9 cellular contexts compared by ENCODE assay signal in the genomic region with DNA sequence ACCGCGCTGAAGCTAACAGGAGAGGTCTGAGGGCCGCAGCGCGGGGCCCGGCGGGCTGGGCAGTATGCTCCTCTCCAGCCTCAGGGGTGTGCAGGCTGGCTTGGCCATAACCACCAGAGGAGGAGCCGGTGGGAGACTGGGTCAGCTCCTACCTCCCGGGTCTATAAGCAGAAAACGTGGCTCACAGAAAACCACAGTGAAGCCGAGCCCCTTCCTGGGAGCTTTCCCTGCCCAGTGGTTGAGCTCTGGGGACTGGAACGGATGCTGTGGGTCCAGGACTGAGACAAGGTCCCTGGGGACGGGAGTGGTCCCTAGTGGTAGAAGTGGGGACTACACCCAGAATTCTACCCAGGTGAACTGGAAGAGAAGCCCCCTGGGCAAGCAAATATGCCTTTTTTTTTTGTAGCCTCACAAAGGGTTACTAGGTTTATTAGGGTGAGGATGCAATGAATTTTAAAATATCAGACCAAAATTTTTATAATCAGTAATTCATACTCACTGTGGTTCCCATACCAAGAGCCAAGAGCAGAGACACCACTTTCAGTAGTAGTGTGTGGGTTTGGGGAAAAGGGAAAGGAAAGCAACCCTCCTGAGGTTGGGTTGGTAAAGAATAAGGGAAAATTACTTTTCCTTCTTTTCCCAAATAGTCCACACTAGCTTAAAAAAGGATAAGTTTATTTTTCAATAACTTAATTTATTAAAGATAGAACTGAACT.
DNase-seq lines count a peak whose midpoint lies in the region; ATAC-seq, FAIRE-seq and TF ChIP-seq lines count a peak whose summit lies in the region.
"Had no signal": no experiment of that assay in that cellular context is flagged by ENCODE, and none has a peak within 500 bp of the region (broad histone marks: within the 10 kb centered on the region; RNA-seq: fewer than 3 reads in every experiment).

No MANE protein-coding gene starts in this region.

- POLR2A ChIA-PET in A549 (lab: Yijun Ruan, JAX) = no interaction called here

- H3K4me2 ChIP-seq in A549 = peak overlapping the region; percentile 35; the same call in 1 of the 3 replicates

- no peak for TF ChIP-seq EP300 in A549 (IDR thresholded peaks at IDR 0.05)

- H3K9me3 ChIP-seq in A549 = no peaks in the 10 kb centered on the region
- H3K9me3 ChIP-seq in lower lobe of right lung = no peaks in the 10 kb centered on the region

- TF ChIP-seq CTCF in A549 (IDR thresholded peaks at IDR 0.05) = peak; percentile 47
- peak; percentile 80 for TF ChIP-seq CTCF in WI38 (IDR thresholded peaks at IDR 0.05; ENCODE audit: low read depth, low read length)
- TF ChIP-seq CTCF in brain microvascular endothelial cell (IDR thresholded peaks at IDR 0.05; ENCODE audit: low read depth, low read length, missing control alignments) = peak; percentile 82
- TF ChIP-seq CTCF in lower lobe of right lung (IDR thresholded peaks at IDR 0.05) = peak; percentile 76

- no peak overlapping the region for H3K27ac ChIP-seq in A549
- H3K27ac ChIP-seq in brain microvascular endothelial cell = no peak overlapping the region
- H3K27ac ChIP-seq in lower lobe of right lung = no peak overlapping the region
- H3K27ac ChIP-seq: skin epidermis had no signal

- CTCF ChIA-PET in A549 (lab: Yijun Ruan, JAX) = interaction anchor here (0.7 to 2.5 kb wide), 15 partner anchors 10 to 761 kb away, joined by 3 to 10 read pairs (median 4); no protein-coding TSS in a partner anchor

- H3K27me3 ChIP-seq in brain microvascular endothelial cell (replicated peaks) (no peaks in the 10 kb centered on the region), lower lobe of right lung (ENCODE audit: low read depth) (peaks cover 4% of the 10 kb centered on the region)

- in situ Hi-C loops in brain microvascular endothelial cell (cut with HindIII; ENCODE audit: low pct_ligation_motif_present, low sequenced_read_pairs) = no loop called here

- H3K4me1 ChIP-seq in A549 (no peaks in the 10 kb centered on the region), lower lobe of right lung (no peaks in the 10 kb centered on the region)

- ATAC-seq in A549 (peak; percentile 76 to 95), GM18519 (IDR thresholded peaks at IDR 0.05; ENCODE audit: low FRiP score, unreplicated experiment) (peak; percentile 79), lower lobe of right lung (peak; percentile 89 to 91), HG03139 (IDR thresholded peaks at IDR 0.05; ENCODE audit: unreplicated experiment) (no peak)

- H3K36me3 ChIP-seq in brain microvascular endothelial cell (replicated peaks) = no peaks in the 10 kb centered on the region
- H3K36me3 ChIP-seq in lower lobe of right lung = no peaks in the 10 kb centered on the region

- FAIRE-seq in A549 (lab: Jason Lieb, UNC) = no peak
- FAIRE-seq in HTR-8/SVneo (lab: Jason Lieb, UNC) = no peak

- H3K4me3 ChIP-seq in A549 (no peak overlapping the region), WI38 (ENCODE audit: low read depth, low read length) (no peak overlapping the region), brain microvascular endothelial cell (ENCODE audit: low read depth, low read length) (no peak overlapping the region), lower lobe of right lung (no peak overlapping the region)
- H3K4me3 ChIP-seq: skin epidermis had no signal

- intact Hi-C loops in lower lobe of right lung (cut with DNase I) = no loop called here

- DNase-seq in A549 (ENCODE audit: low read depth in 1 of 2, low spot score in 1 of 2) = peak; percentile 52 to 59
- peak; percentile 56 for DNase-seq in HTR-8/SVneo (ENCODE audit: insufficient read length, low spot score)
- DNase-seq in brain microvascular endothelial cell = peak; percentile 2
- peak; percentile 54 for DNase-seq in lower lobe of right lung
- peak; percentile 27 to 45 for DNase-seq in stimulated activated CD8-positive, alpha-beta memory T cell treated with anti-CD3 and anti-CD28 coated beads, Interleukin-7, amount 100 ng/mL, for 1 hour (ENCODE audit: low read depth in 2 of 2)

- TF ChIP-seq POLR2A in A549 (IDR thresholded peaks at IDR 0.05; ENCODE audit: low read length) = no peak

- peak; percentile 38 to 55; a peak in 3 of 5 replicates for TF ChIP-seq RAD21 in A549 (conservative IDR thresholded peaks at IDR 0.05 in 1 of 2, IDR thresholded peaks at IDR 0.05 in 1 of 2)

- WGBS in A549 (ENCODE audit: missing lambda C conversion rate) = 69% methylated on average over 10 of the region's 13 CpGs

TF ChIP-seq in A549, 52 proteins besides CTCF, POLR2A, EP300 and RAD21:
- TF ChIP-seq FOSB (CRISPR knock-in tag; IDR thresholded peaks at IDR 0.05) = no peak
- TF ChIP-seq HOXA7 (CRISPR knock-in tag; IDR thresholded peaks at IDR 0.05) = no peak
- TF ChIP-seq SMC3 (IDR thresholded peaks at IDR 0.05) = no peak
- TF ChIP-seq RCOR1 (IDR thresholded peaks at IDR 0.05; ENCODE audit: low read depth, low read length) = no peak
- no peak for TF ChIP-seq HOXB13 (CRISPR knock-in tag; IDR thresholded peaks at IDR 0.05; ENCODE audit: low read depth)
- TF ChIP-seq KDM1A (IDR thresholded peaks at IDR 0.05; ENCODE audit: low read depth) = no peak
- no peak for TF ChIP-seq EHF (CRISPR knock-in tag; IDR thresholded peaks at IDR 0.05)
- TF ChIP-seq JUN (IDR thresholded peaks at IDR 0.05) = no peak
- no peak for TF ChIP-seq TP53 (CRISPR knock-in tag; IDR thresholded peaks at IDR 0.05)

Comparison
In these comparisons a context has a peak if more than half of its experiments do, and no peak if none do; other contexts are left out.
1. DNase-seq: peak in every context shown above with its lines; median percentile 56 in HTR-8/SVneo; 56 in A549; 54 in lower lobe of right lung; 36 in stimulated activated CD8-positive, alpha-beta memory T cell treated with anti-CD3 and anti-CD28 coated beads, Interleukin-7, amount 100 ng/mL, for 1 hour; 2 in brain microvascular endothelial cell.